ENCODE assay signal across 8 cellular contexts in genomic region chr1:17569200-17570139, GRCh38. TPM values are rescaled to one million over a fixed set of nuclear protein-coding genes. Genes with fewer than 3 reads are reported as not detected.
DNase-seq lines count a peak whose midpoint lies in the region; ATAC-seq and TF ChIP-seq lines count a peak whose summit lies in the region.

No MANE protein-coding gene starts in this region.

- H3K27me3 ChIP-seq in ovary, result no peaks in the 10 kb centered on the region

- no peaks in the 10 kb centered on the region for H3K9me3 Mint-ChIP-seq in CD14-positive monocyte

- H3K36me3 ChIP-seq in ovary, result no peaks in the 10 kb centered on the region

- peak overlapping the region in 1 of 2 donors; percentile 64 for H3K4me3 Mint-ChIP-seq in CD14-positive monocyte

- no peaks in the 10 kb centered on the region for H3K36me3 Mint-ChIP-seq in CD14-positive monocyte

- peak; percentile 18 for TF ChIP-seq POLR2A in ovary (IDR thresholded peaks at IDR 0.05)

- peak; percentile 52 for TF ChIP-seq EP300 in ovary (IDR thresholded peaks at IDR 0.05)

- 5 to 7% (median 7%) methylated on average over 16 of the region's 16 CpGs for WGBS in ovary, 3 donors

- H3K4me1 Mint-ChIP-seq in CD14-positive monocyte, result peaks cover 36% of the 10 kb centered on the region

- intact Hi-C loops in CD14-positive monocyte (cut with micrococcal nuclease) (no loop called here), ovary (cut with DNase I) (no loop called here)

- ATAC-seq in GM18907 (IDR thresholded peaks at IDR 0.05; ENCODE audit: unreplicated experiment), result no peak

- DNase-seq in CD14-positive monocyte (ENCODE audit: low spot score) (peak; percentile 60), SKM-1 treated with dmso at 0.1 percent for 144 hours (lab: John Stamatoyannopoulos, UW; ENCODE audit: unreplicated experiment) (peak; percentile 32), globus pallidus (ENCODE audit: low spot score) (peak; percentile 82), ovary (peak; percentile 84 to 92 (median 90)), T-helper 9 cell (no peak), SK-N-DZ (ENCODE audit: low spot score) (no peak), NCI-H2107 (lab: John Stamatoyannopoulos, UW) (no peak)

- H3K27ac Mint-ChIP-seq in CD14-positive monocyte, result peak overlapping the region; percentile 26 to 76 (median 58)

- no peaks in the 10 kb centered on the region for H3K9me3 ChIP-seq in ovary

- TF ChIP-seq CTCF in CD14-positive monocyte (IDR thresholded peaks at IDR 0.05) (no peak), ovary (IDR thresholded peaks at IDR 0.05) (no peak)

- peaks cover 13 to 18% (median 13%) of the 10 kb centered on the region in 3 donors for H3K27me3 Mint-ChIP-seq in CD14-positive monocyte (ENCODE audit: low read depth in 3 of 3)

- peaks cover 41% of the 10 kb centered on the region for H3K4me1 ChIP-seq in ovary (ENCODE audit: insufficient read depth)

- H3K4me3 ChIP-seq in ovary, result no peak overlapping the region

- H3K27ac ChIP-seq in ovary, result peak overlapping the region; percentile 95

RNA-seq across cellular contexts. Expression of gene ARHGEF10L, which starts 30.0 kb away (rescaled TPM):
- polyA plus RNA-seq in CD14-positive monocyte (10 to 100 TPM; 20.7 to 23.7 TPM), ovary (10 to 100 TPM in 1 of 2 donors, 1 to 10 TPM in 1; 3.6 to 18.3 TPM)
- total RNA-seq in ovary, result 10 to 100 TPM in 5 of 7 donors, 1 to 10 TPM in 2; 7.6 to 23.0 (median 19.6) TPM
- polyA plus RNA-seq in SK-N-DZ (2014; cell fraction: cytosol; rRNA removed), result 14.8 and 17.7 TPM in 2 replicates
- 33.8 and 51.0 TPM in 2 replicates for polyA plus RNA-seq in SK-N-DZ (2014; cell fraction: nucleus; rRNA removed)

Comparison
In these comparisons a context has a peak if more than half of its experiments do, and no peak if none do; other contexts are left out.
1. DNase-seq: peak in CD14-positive monocyte (single experiment), SKM-1 treated with dmso at 0.1 percent for 144 hours (single experiment), globus pallidus (single experiment) and ovary (5 of 5); none in T-helper 9 cell (single experiment), SK-N-DZ (single experiment) and NCI-H2107 (single experiment).